In the genomic region with DNA sequence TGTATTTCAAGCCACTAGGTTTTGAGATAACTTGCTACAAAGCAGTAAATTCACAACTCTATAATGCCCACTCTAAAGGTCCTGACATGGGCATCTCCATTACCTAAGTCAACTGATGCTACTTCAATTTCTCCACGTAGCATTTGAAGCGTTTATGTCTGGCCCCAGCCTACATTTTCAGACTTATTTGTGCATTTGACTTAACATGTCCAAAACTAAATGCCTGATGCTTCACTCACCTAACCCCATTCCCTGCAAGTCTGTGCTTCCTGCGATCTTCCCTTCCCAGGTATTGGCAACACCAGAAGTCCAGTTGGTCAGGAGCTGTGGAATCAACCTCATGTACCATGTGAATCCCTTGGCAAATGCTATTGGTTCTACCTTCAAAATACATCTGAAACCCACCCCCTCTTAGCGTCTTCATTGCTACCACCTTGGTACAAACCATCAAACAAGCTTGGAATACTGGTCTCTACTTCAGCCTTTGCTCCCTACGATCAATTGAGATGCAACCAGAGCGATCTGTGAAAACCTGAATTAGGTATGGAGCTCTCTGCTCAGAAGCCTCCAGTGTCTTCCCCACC, we compare ENCODE assay signal across 1 cellular context.
TF ChIP-seq lines count a peak whose summit lies in the region.

No MANE protein-coding gene starts in this region.

TF ChIP-seq in WTC11, 78 proteins besides CTCF, POLR2A, EP300 and RAD21 (continued from another document):
- TF ChIP-seq, protein P1, sequence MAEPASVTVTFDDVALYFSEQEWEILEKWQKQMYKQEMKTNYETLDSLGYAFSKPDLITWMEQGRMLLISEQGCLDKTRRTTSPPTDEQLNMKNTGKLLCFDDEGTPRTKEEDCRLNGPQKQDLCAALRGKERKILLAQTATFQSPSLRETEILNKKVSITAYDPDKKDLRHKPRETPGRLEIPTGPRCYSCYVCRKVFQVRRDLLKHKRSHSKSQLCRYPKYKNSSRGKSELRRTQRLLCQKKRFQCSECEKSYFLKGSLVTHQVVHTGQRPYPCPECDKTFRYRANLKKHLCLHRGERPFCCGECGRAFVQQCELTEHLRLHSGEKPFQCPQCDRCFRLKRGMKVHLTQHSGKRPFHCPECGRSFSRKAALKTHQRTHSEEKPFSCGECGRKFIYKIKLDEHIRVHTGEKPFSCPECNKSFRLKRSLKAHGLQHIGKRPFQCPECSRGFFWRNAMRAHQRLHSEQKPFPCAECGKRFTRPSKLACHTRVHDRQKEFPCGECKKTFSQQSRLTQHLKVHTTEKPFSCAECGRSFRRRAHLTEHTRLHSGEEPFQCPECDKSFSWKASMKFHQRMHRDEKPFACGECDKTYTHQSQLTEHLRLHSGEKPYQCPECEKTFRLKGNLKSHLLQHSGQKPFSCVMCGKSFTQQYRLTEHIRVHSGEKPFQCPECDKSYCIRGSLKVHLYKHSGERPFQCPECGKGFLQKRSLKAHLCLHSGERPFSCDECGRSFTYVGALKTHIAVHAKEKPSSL (CRISPR knock-in tag; conservative IDR thresholded peaks at IDR 0.05): peak; percentile 71
- TF ChIP-seq SOX15 (CRISPR knock-in tag; IDR thresholded peaks at IDR 0.05) (no peak), NFATC4 (CRISPR knock-in tag; IDR thresholded peaks at IDR 0.05) (peak; percentile 81; the same call in 1 of the 2 replicates), ZNF416 (CRISPR knock-in tag; IDR thresholded peaks at IDR 0.05) (0 out of 2 replicates have a peak, but pooled peaks have one; percentile 52)
- TF ChIP-seq, protein P2, sequence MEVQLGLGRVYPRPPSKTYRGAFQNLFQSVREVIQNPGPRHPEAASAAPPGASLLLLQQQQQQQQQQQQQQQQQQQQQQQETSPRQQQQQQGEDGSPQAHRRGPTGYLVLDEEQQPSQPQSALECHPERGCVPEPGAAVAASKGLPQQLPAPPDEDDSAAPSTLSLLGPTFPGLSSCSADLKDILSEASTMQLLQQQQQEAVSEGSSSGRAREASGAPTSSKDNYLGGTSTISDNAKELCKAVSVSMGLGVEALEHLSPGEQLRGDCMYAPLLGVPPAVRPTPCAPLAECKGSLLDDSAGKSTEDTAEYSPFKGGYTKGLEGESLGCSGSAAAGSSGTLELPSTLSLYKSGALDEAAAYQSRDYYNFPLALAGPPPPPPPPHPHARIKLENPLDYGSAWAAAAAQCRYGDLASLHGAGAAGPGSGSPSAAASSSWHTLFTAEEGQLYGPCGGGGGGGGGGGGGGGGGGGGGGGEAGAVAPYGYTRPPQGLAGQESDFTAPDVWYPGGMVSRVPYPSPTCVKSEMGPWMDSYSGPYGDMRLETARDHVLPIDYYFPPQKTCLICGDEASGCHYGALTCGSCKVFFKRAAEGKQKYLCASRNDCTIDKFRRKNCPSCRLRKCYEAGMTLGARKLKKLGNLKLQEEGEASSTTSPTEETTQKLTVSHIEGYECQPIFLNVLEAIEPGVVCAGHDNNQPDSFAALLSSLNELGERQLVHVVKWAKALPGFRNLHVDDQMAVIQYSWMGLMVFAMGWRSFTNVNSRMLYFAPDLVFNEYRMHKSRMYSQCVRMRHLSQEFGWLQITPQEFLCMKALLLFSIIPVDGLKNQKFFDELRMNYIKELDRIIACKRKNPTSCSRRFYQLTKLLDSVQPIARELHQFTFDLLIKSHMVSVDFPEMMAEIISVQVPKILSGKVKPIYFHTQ (CRISPR knock-in tag; IDR thresholded peaks at IDR 0.05): peak; percentile 91
- TF ChIP-seq, protein P3, sequence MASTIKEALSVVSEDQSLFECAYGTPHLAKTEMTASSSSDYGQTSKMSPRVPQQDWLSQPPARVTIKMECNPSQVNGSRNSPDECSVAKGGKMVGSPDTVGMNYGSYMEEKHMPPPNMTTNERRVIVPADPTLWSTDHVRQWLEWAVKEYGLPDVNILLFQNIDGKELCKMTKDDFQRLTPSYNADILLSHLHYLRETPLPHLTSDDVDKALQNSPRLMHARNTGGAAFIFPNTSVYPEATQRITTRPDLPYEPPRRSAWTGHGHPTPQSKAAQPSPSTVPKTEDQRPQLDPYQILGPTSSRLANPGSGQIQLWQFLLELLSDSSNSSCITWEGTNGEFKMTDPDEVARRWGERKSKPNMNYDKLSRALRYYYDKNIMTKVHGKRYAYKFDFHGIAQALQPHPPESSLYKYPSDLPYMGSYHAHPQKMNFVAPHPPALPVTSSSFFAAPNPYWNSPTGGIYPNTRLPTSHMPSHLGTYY (CRISPR knock-in tag; IDR thresholded peaks at IDR 0.05): peak; percentile 89
- TF ChIP-seq, protein P4, sequence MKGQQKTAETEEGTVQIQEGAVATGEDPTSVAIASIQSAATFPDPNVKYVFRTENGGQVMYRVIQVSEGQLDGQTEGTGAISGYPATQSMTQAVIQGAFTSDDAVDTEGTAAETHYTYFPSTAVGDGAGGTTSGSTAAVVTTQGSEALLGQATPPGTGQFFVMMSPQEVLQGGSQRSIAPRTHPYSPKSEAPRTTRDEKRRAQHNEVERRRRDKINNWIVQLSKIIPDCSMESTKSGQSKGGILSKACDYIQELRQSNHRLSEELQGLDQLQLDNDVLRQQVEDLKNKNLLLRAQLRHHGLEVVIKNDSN (CRISPR knock-in tag; IDR thresholded peaks at IDR 0.05): no peak
